In genomic region chr9:251398-251797, GRCh38 we compare ENCODE assay signal across 1 cellular context.
TF ChIP-seq lines count a peak whose summit lies in the region.

No MANE protein-coding gene starts in this region.

TF ChIP-seq in K562, 482 proteins besides CTCF, POLR2A, EP300 and RAD21 (continued from another document and continues in another):
- TF ChIP-seq HMG20B (CRISPR knock-in tag; IDR thresholded peaks at IDR 0.05) (no peak), E2F5 (CRISPR knock-in tag; IDR thresholded peaks at IDR 0.05) (no peak), HMGN3 (IDR thresholded peaks at IDR 0.05; ENCODE audit: borderline replicate concordance, extremely low read depth, insufficient read length, low read depth, low read length) (no peak), ZNF717 (CRISPR knock-in tag; IDR thresholded peaks at IDR 0.05) (no peak), ZNF354B (CRISPR knock-in tag; IDR thresholded peaks at IDR 0.05) (no peak), HOMEZ (CRISPR knock-in tag; IDR thresholded peaks at IDR 0.05) (no peak), BACH1 (tag; IDR thresholded peaks at IDR 0.05) (no peak), POLR2B (IDR thresholded peaks at IDR 0.05; ENCODE audit: low read depth, partially characterized antibody) (no peak), CHD1 (IDR thresholded peaks at IDR 0.05; ENCODE audit: low read length) (no peak), RNF2 (IDR thresholded peaks at IDR 0.05) (0 out of 2 replicates have a peak, but pooled peaks have one; percentile 42), COPS2 (conservative IDR thresholded peaks at IDR 0.05) (no peak), U2AF2 (optimal IDR thresholded peaks at IDR 0.05; ENCODE audit: low read depth, low read length) (no peak), IRF9 (tag; IDR thresholded peaks at IDR 0.05) (no peak), DACH1 (IDR thresholded peaks at IDR 0.05; ENCODE audit: partially characterized antibody) (no peak), ZNF124 (CRISPR knock-in tag; IDR thresholded peaks at IDR 0.05) (no peak), ZBTB2 (IDR thresholded peaks at IDR 0.05) (no peak; the same call in 1 of the 2 replicates), ZNF347 (CRISPR knock-in tag; IDR thresholded peaks at IDR 0.05; ENCODE audit: low read depth) (no peak), CHD2 (IDR thresholded peaks at IDR 0.05; ENCODE audit: low read depth, low read length) (no peak), MEIS2 (IDR thresholded peaks at IDR 0.05; ENCODE audit: partially characterized antibody) (no peak), ZNF232 (CRISPR knock-in tag; IDR thresholded peaks at IDR 0.05) (no peak), MCM7 (IDR thresholded peaks at IDR 0.05) (no peak), ERF (CRISPR knock-in tag; IDR thresholded peaks at IDR 0.05) (no peak), RBFOX2 (IDR thresholded peaks at IDR 0.05; ENCODE audit: low read depth, low read length) (no peak), ETV1 (tag; conservative IDR thresholded peaks at IDR 0.05; ENCODE audit: low read depth) (peak; percentile 50; the same call in 1 of the 2 replicates), ZNF511 (CRISPR knock-in tag; IDR thresholded peaks at IDR 0.05) (no peak), SOX6 (IDR thresholded peaks at IDR 0.05) (peak; percentile 88), FOXA1 (IDR thresholded peaks at IDR 0.05; ENCODE audit: borderline replicate concordance) (no peak), CREBBP (IDR thresholded peaks at IDR 0.05; ENCODE audit: low read depth, low read length) (no peak), ZNF639 (CRISPR knock-in tag; conservative IDR thresholded peaks at IDR 0.05 in 1 of 2, IDR thresholded peaks at IDR 0.05 in 1 of 2) (peak in 1 of 2 experiments; percentile 47; a peak in 1 of 4 replicates), TRIM28 (IDR thresholded peaks at IDR 0.05) (0 out of 2 replicates have a peak, but pooled peaks have one; percentile 12), MLLT1 (IDR thresholded peaks at IDR 0.05) (no peak; a peak in 1 of 4 replicates), WHSC1 (IDR thresholded peaks at IDR 0.05; ENCODE audit: low read length) (no peak), TEAD4 (IDR thresholded peaks at IDR 0.05; ENCODE audit: low read length) (peak; percentile 97), TEAD4 (CRISPR knock-in tag; IDR thresholded peaks at IDR 0.05; ENCODE audit: borderline replicate concordance) (no peak), ZNF436 (CRISPR knock-in tag; IDR thresholded peaks at IDR 0.05) (no peak), ZNF589 (CRISPR knock-in tag; IDR thresholded peaks at IDR 0.05; ENCODE audit: low read depth) (peak; percentile 75), CBX2 (IDR thresholded peaks at IDR 0.05; ENCODE audit: insufficient read depth, low read length, poor library complexity, severe bottlenecking) (no peak), CSDE1 (IDR thresholded peaks at IDR 0.05) (no peak), ZNF655 (CRISPR knock-in tag; IDR thresholded peaks at IDR 0.05) (no peak), HDAC1 (IDR thresholded peaks at IDR 0.05) (peak in 1 of 2 experiments; percentile 72; a peak in 2 of 4 replicates), ZFPM2 (CRISPR knock-in tag; IDR thresholded peaks at IDR 0.05) (no peak), ARID3B (CRISPR knock-in tag; IDR thresholded peaks at IDR 0.05; ENCODE audit: borderline replicate concordance) (no peak), TSHZ1 (CRISPR knock-in tag; IDR thresholded peaks at IDR 0.05) (no peak), ZNF583 (CRISPR knock-in tag; IDR thresholded peaks at IDR 0.05) (no peak), MAFG (tag; conservative IDR thresholded peaks at IDR 0.05) (no peak), HNRNPLL (IDR thresholded peaks at IDR 0.05; ENCODE audit: low read depth, low read length, poor library complexity, severe bottlenecking) (no peak), LEF1 (IDR thresholded peaks at IDR 0.05) (peak; percentile 95), IFI16 (CRISPR knock-in tag; IDR thresholded peaks at IDR 0.05) (no peak), HES1 (IDR thresholded peaks at IDR 0.05; ENCODE audit: low read depth) (peak; percentile 62; the same call in 1 of the 2 replicates), PHF20 (IDR thresholded peaks at IDR 0.05; ENCODE audit: partially characterized antibody) (no peak), STAT5B (CRISPR knock-in tag; IDR thresholded peaks at IDR 0.05) (no peak), CTBP1 (IDR thresholded peaks at IDR 0.05; ENCODE audit: borderline replicate concordance) (peak; percentile 58; the same call in 1 of the 2 replicates)
